ENCODE assay signal across 1 cellular context in the genomic region with DNA sequence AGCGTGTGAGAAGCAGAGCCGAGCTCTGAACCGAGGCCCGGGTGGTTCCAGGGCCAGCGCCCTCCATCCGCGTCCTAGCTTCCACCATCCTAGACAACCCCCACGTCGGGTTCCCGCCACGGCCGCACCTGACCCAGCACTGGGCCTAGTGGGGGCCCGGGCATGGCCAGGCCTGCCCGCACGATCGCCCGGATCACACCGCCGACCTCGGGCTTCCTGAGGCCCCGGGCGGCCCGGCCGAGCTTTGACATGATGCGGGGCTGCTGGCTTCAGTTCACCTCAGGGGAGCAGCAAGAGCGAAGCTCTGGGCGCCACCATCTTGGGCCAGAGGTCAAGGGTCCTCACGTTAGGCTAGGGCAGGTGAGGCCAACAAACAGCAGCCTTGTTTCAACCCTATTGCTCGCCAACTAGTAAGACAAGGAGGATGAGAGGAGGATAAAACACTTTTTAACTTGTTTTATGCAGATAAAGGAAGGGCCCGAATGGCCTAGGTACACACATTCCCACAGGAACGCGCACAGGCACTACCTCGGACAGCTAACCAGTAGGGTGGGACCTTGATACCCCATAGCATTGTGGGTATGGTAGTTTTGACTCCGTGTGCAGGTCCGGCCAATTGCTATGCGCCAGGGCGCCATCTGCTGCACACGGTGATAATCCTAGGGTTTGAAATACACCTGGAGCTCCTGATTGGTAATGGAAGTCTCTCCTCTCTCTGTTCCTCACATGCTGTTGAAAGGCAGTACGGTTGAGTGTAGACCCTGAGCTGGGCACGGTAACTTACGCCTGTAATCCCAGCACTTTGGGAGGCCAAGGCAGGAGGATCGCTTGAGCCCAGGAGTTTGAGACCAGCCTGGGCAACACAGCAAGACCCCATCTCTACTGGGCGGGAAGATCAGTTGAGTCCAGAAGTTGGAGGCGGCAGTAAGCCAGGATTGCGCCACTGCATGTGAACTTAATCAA.
TF ChIP-seq lines count a peak whose summit lies in the region.

TSS of gene MRPL11 (minus strand) at position 345 of the 963 bp plus-strand sequence. CDS start at position 251, 94 bp downstream.

TF ChIP-seq in HepG2, 621 proteins besides CTCF, POLR2A, EP300 and RAD21 (continued from another document and continues in another):
- TF ChIP-seq, protein P1, sequence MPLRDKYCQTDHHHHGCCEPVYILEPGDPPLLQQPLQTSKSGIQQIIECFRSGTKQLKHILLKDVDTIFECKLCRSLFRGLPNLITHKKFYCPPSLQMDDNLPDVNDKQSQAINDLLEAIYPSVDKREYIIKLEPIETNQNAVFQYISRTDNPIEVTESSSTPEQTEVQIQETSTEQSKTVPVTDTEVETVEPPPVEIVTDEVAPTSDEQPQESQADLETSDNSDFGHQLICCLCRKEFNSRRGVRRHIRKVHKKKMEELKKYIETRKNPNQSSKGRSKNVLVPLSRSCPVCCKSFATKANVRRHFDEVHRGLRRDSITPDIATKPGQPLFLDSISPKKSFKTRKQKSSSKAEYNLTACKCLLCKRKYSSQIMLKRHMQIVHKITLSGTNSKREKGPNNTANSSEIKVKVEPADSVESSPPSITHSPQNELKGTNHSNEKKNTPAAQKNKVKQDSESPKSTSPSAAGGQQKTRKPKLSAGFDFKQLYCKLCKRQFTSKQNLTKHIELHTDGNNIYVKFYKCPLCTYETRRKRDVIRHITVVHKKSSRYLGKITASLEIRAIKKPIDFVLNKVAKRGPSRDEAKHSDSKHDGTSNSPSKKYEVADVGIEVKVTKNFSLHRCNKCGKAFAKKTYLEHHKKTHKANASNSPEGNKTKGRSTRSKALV (CRISPR knock-in tag; IDR thresholded peaks at IDR 0.05), result no peak; the same call in 1 of the 2 replicates
- TF ChIP-seq RARA (CRISPR knock-in tag; IDR thresholded peaks at IDR 0.05) (peak; percentile 18; the same call in 1 of the 2 replicates), ZMYM4 (CRISPR knock-in tag; IDR thresholded peaks at IDR 0.05) (no peak; the same call in 1 of the 2 replicates), MEIS1 (CRISPR knock-in tag; IDR thresholded peaks at IDR 0.05; ENCODE audit: borderline replicate concordance) (no peak), KMT2A (CRISPR knock-in tag; IDR thresholded peaks at IDR 0.05) (peak; percentile 42; the same call in 1 of the 2 replicates), ZNF768 (CRISPR knock-in tag; IDR thresholded peaks at IDR 0.05) (peak; percentile 33; the same call in 1 of the 2 replicates), ZBTB4 (CRISPR knock-in tag; IDR thresholded peaks at IDR 0.05; ENCODE audit: borderline replicate concordance) (peak; percentile 27; the same call in 1 of the 2 replicates), KMT2B (CRISPR knock-in tag; IDR thresholded peaks at IDR 0.05) (peak; percentile 45; the same call in 1 of the 2 replicates), HOXA7 (CRISPR knock-in tag; IDR thresholded peaks at IDR 0.05) (no peak), CREB1 (IDR thresholded peaks at IDR 0.05) (peak; percentile 55), CREB1 (CRISPR knock-in tag; IDR thresholded peaks at IDR 0.05) (peak; percentile 71), ATM (IDR thresholded peaks at IDR 0.05; ENCODE audit: borderline replicate concordance) (no peak), ADNP (CRISPR knock-in tag; IDR thresholded peaks at IDR 0.05) (no peak), SOX13 (IDR thresholded peaks at IDR 0.05) (no peak), SOX13 (CRISPR knock-in tag; conservative IDR thresholded peaks at IDR 0.05 in 1 of 2, IDR thresholded peaks at IDR 0.05 in 1 of 2) (peak in 1 of 2 experiments; percentile 10; a peak in 1 of 4 replicates), ZFX (CRISPR knock-in tag; IDR thresholded peaks at IDR 0.05; ENCODE audit: low read depth) (peak; percentile 84), ZSCAN31 (CRISPR knock-in tag; IDR thresholded peaks at IDR 0.05; ENCODE audit: low read depth) (peak; percentile 70), SP2 (CRISPR knock-in tag; IDR thresholded peaks at IDR 0.05) (no peak), SP1 (IDR thresholded peaks at IDR 0.05) (no peak), SP1 (CRISPR knock-in tag; IDR thresholded peaks at IDR 0.05) (peak; percentile 33; the same call in 1 of the 2 replicates), ARID3A (IDR thresholded peaks at IDR 0.05; ENCODE audit: low read depth, low read length) (0 out of 2 replicates have a peak, but pooled peaks have one; percentile 29), RORA (CRISPR knock-in tag; IDR thresholded peaks at IDR 0.05) (no peak), MAZ (IDR thresholded peaks at IDR 0.05; ENCODE audit: borderline replicate concordance, low read depth, low read length) (no peak), MAZ (CRISPR knock-in tag; IDR thresholded peaks at IDR 0.05; ENCODE audit: low read depth) (no peak; the same call in 1 of the 2 replicates), NFRKB (IDR thresholded peaks at IDR 0.05) (0 out of 2 replicates have a peak, but pooled peaks have one; percentile 12), PHF20 (CRISPR knock-in tag; IDR thresholded peaks at IDR 0.05) (peak; percentile 93), ZMYM3 (CRISPR knock-in tag; IDR thresholded peaks at IDR 0.05) (peak; percentile 90), FOXA1 (IDR thresholded peaks at IDR 0.05) (no peak), FOXA1 (CRISPR knock-in tag; IDR thresholded peaks at IDR 0.05) (peak; percentile 27; the same call in 1 of the 2 replicates), ZNF660 (CRISPR knock-in tag; IDR thresholded peaks at IDR 0.05; ENCODE audit: borderline replicate concordance, low read depth) (no peak), SPEN (CRISPR knock-in tag; IDR thresholded peaks at IDR 0.05; ENCODE audit: low read depth) (peak; percentile 72; the same call in 1 of the 2 replicates), TEAD3 (CRISPR knock-in tag; optimal IDR thresholded peaks at IDR 0.05; ENCODE audit: borderline replicate concordance) (peak; percentile 85), NR2F1 (CRISPR knock-in tag; IDR thresholded peaks at IDR 0.05) (peak; percentile 90 to 99; a peak in 3 of 4 replicates)
- TF ChIP-seq, protein P2, sequence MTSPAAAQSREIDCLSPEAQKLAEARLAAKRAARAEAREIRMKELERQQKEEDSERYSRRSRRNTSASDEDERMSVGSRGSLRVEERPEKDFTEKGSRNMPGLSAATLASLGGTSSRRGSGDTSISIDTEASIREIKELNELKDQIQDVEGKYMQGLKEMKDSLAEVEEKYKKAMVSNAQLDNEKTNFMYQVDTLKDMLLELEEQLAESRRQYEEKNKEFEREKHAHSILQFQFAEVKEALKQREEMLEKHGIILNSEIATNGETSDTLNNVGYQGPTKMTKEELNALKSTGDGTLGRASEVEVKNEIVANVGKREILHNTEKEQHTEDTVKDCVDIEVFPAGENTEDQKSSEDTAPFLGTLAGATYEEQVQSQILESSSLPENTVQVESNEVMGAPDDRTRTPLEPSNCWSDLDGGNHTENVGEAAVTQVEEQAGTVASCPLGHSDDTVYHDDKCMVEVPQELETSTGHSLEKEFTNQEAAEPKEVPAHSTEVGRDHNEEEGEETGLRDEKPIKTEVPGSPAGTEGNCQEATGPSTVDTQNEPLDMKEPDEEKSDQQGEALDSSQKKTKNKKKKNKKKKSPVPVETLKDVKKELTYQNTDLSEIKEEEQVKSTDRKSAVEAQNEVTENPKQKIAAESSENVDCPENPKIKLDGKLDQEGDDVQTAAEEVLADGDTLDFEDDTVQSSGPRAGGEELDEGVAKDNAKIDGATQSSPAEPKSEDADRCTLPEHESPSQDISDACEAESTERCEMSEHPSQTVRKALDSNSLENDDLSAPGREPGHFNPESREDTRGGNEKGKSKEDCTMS (CRISPR knock-in tag; conservative IDR thresholded peaks at IDR 0.05), result no peak
- TF ChIP-seq, protein P3, sequence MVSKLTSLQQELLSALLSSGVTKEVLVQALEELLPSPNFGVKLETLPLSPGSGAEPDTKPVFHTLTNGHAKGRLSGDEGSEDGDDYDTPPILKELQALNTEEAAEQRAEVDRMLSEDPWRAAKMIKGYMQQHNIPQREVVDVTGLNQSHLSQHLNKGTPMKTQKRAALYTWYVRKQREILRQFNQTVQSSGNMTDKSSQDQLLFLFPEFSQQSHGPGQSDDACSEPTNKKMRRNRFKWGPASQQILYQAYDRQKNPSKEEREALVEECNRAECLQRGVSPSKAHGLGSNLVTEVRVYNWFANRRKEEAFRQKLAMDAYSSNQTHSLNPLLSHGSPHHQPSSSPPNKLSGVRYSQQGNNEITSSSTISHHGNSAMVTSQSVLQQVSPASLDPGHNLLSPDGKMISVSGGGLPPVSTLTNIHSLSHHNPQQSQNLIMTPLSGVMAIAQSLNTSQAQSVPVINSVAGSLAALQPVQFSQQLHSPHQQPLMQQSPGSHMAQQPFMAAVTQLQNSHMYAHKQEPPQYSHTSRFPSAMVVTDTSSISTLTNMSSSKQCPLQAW (CRISPR knock-in tag; IDR thresholded peaks at IDR 0.05), result peak; percentile 78; the same call in 1 of the 2 replicates
- TF ChIP-seq, protein P4, sequence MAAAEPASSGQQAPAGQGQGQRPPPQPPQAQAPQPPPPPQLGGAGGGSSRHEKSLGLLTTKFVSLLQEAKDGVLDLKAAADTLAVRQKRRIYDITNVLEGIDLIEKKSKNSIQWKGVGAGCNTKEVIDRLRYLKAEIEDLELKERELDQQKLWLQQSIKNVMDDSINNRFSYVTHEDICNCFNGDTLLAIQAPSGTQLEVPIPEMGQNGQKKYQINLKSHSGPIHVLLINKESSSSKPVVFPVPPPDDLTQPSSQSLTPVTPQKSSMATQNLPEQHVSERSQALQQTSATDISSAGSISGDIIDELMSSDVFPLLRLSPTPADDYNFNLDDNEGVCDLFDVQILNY (CRISPR knock-in tag; conservative IDR thresholded peaks at IDR 0.05), result peak; percentile 58; the same call in 1 of the 2 replicates
- TF ChIP-seq, protein P5, sequence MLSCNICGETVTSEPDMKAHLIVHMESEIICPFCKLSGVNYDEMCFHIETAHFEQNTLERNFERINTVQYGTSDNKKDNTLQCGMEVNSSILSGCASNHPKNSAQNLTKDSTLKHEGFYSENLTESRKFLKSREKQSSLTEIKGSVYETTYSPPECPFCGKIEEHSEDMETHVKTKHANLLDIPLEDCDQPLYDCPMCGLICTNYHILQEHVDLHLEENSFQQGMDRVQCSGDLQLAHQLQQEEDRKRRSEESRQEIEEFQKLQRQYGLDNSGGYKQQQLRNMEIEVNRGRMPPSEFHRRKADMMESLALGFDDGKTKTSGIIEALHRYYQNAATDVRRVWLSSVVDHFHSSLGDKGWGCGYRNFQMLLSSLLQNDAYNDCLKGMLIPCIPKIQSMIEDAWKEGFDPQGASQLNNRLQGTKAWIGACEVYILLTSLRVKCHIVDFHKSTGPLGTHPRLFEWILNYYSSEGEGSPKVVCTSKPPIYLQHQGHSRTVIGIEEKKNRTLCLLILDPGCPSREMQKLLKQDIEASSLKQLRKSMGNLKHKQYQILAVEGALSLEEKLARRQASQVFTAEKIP (CRISPR knock-in tag; IDR thresholded peaks at IDR 0.05; ENCODE audit: borderline replicate concordance), result no peak
- TF ChIP-seq, protein P6, sequence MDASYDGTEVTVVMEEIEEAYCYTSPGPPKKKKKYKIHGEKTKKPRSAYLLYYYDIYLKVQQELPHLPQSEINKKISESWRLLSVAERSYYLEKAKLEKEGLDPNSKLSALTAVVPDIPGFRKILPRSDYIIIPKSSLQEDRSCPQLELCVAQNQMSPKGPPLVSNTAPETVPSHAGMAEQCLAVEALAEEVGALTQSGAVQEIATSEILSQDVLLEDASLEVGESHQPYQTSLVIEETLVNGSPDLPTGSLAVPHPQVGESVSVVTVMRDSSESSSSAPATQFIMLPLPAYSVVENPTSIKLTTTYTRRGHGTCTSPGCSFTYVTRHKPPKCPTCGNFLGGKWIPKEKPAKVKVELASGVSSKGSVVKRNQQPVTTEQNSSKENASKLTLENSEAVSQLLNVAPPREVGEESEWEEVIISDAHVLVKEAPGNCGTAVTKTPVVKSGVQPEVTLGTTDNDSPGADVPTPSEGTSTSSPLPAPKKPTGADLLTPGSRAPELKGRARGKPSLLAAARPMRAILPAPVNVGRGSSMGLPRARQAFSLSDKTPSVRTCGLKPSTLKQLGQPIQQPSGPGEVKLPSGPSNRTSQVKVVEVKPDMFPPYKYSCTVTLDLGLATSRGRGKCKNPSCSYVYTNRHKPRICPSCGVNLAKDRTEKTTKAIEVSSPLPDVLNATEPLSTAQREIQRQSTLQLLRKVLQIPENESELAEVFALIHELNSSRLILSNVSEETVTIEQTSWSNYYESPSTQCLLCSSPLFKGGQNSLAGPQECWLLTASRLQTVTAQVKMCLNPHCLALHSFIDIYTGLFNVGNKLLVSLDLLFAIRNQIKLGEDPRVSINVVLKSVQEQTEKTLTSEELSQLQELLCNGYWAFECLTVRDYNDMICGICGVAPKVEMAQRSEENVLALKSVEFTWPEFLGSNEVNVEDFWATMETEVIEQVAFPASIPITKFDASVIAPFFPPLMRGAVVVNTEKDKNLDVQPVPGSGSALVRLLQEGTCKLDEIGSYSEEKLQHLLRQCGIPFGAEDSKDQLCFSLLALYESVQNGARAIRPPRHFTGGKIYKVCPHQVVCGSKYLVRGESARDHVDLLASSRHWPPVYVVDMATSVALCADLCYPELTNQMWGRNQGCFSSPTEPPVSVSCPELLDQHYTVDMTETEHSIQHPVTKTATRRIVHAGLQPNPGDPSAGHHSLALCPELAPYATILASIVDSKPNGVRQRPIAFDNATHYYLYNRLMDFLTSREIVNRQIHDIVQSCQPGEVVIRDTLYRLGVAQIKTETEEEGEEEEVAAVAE (CRISPR knock-in tag; IDR thresholded peaks at IDR 0.05; ENCODE audit: borderline replicate concordance), result 0 out of 2 replicates have a peak, but pooled peaks have one; percentile 44
